ENCODE assay signal across 8 cellular contexts in genomic region chr19:49812997-49813861, GRCh38. TPM values are rescaled to one million over a fixed set of nuclear protein-coding genes. Genes with fewer than 3 reads are reported as not detected.
DNase-seq lines count a peak whose midpoint lies in the region; ATAC-seq, FAIRE-seq and TF ChIP-seq lines count a peak whose summit lies in the region.

Gene FUZ (minus strand): TSS chr19:49813292. CDS start chr19:49813106, 186 bp downstream.

- H3K4me3 ChIP-seq in BLaER1 = peak within 1 kb of the TSS; percentile 70
- H3K4me3 ChIP-seq in HUES48 (ENCODE audit: low read depth, low read length) = peak within 1 kb of the TSS; percentile 74
- H3K4me3 ChIP-seq in OCI-LY1 (ENCODE audit: low read depth, low read length, poor library complexity, severe bottlenecking) = peak within 1 kb of the TSS; percentile 71
- peak within 1 kb of the TSS; percentile 57 to 88 (median 59) for H3K4me3 ChIP-seq in endothelial cell of umbilical vein (replicated peaks in 1 of 3; ENCODE audit: insufficient read depth in 1 of 3, low read depth in 1 of 3, low read length in 3 of 3)

- H3K9me3 ChIP-seq in BLaER1 (no peaks in the 10 kb centered on the region), HUES48 (ENCODE audit: control insufficient read depth, insufficient read depth, low read length) (no peaks in the 10 kb centered on the region), OCI-LY1 (ENCODE audit: low read length) (no peaks in the 10 kb centered on the region), endothelial cell of umbilical vein (replicated peaks; ENCODE audit: control insufficient read depth, insufficient read depth, low read length) (no peaks in the 10 kb centered on the region)

- H3K4me3 Mint-ChIP-seq in mesothelial cell of epicardium = peak within 1 kb of the TSS; percentile 95

- H3K79me2 ChIP-seq in OCI-LY1 (ENCODE audit: insufficient read depth, low read length) (no peaks in the 10 kb centered on the region; the same call in 1 of the 2 replicates), endothelial cell of umbilical vein (ENCODE audit: control insufficient read depth, insufficient read depth, low read length) (peaks cover under 1% of the 10 kb centered on the region)

- CTCF ChIA-PET in endothelial cell of umbilical vein (lab: Charles Lee) = interaction anchor here (0.8 to 2.0 kb wide), 8 partner anchors 12 to 136 kb away, joined by 3 to 15 read pairs (median 4); partner anchors contain the start of genes PRMT1 and PTOV1

- no peaks in the 10 kb centered on the region for H3K27me3 ChIP-seq in BLaER1
- no peaks in the 10 kb centered on the region for H3K27me3 ChIP-seq in HUES48 (ENCODE audit: control insufficient read depth, insufficient read depth, low read length)
- no peaks in the 10 kb centered on the region for H3K27me3 ChIP-seq in OCI-LY1 (ENCODE audit: insufficient read depth, low read length)
- H3K27me3 ChIP-seq in endothelial cell of umbilical vein (ENCODE audit: control insufficient read depth in 2 of 2, insufficient read depth in 2 of 2, low read length in 2 of 2) = no peaks in the 10 kb centered on the region

- peak within 1 kb of the TSS; percentile 66 for H3K9ac ChIP-seq in BLaER1
- H3K9ac ChIP-seq in HUES48 (ENCODE audit: low read depth, low read length) = peak within 1 kb of the TSS; percentile 74
- H3K9ac ChIP-seq in OCI-LY1 (ENCODE audit: low read length) = peak within 1 kb of the TSS; percentile 71
- H3K9ac ChIP-seq in endothelial cell of umbilical vein (replicated peaks; ENCODE audit: extremely low read depth, insufficient read depth, low read length) = peak within 1 kb of the TSS; percentile 95

- H3K4me1 ChIP-seq in BLaER1 (peaks cover 38% of the 10 kb centered on the region), HUES48 (ENCODE audit: control insufficient read depth, insufficient read depth, low read length) (peaks cover 12% of the 10 kb centered on the region), OCI-LY1 (ENCODE audit: insufficient read depth, low read length, severe bottlenecking) (peaks cover 60% of the 10 kb centered on the region), endothelial cell of umbilical vein (ENCODE audit: control insufficient read depth, extremely low read depth, insufficient read depth, low read length) (peaks cover 23% of the 10 kb centered on the region)

- no peak for TF ChIP-seq POLR2A in endothelial cell of umbilical vein (IDR thresholded peaks at IDR 0.05; ENCODE audit: low read depth, low read length)

- H3K27ac ChIP-seq in BLaER1 (peak within 1 kb of the TSS; percentile 74), HUES48 (ENCODE audit: low read depth, low read length) (peak within 1 kb of the TSS; percentile 97), OCI-LY1 (ENCODE audit: low read depth, low read length, poor library complexity, severe bottlenecking) (peak within 1 kb of the TSS; percentile 85), endothelial cell of umbilical vein (ENCODE audit: insufficient read depth, low read depth, low read length) (peak within 1 kb of the TSS; percentile 93)

- DNase-seq in activated T-cell treated with anti-CD3 and anti-CD28 coated beads for 1 hour (ENCODE audit: low read depth) (peak; percentile 83), endothelial cell of umbilical vein (ENCODE audit: low read depth, low spot score) (peak; percentile 99), mesothelial cell of epicardium (ENCODE audit: low spot score in 2 of 2, unreplicated experiment in 2 of 2) (peak; percentile 86 to 91)
- DNase-seq in stimulated activated CD8-positive, alpha-beta memory T cell treated with anti-CD3 and anti-CD28 coated beads, Interleukin-15, amount 100 ng/mL, for 4 hours (ENCODE audit: low read depth in 2 of 2) = peak; percentile 75 to 89

- dilution Hi-C loops in endothelial cell of umbilical vein (cut with MboI; ENCODE audit: extremely low pct_ligation_motif_present, low sequenced_read_pairs) = no loop called here

- H3K36me3 Mint-ChIP-seq in mesothelial cell of epicardium = no peaks in the 10 kb centered on the region

- H4K20me1 ChIP-seq in BLaER1 (no peaks in the 10 kb centered on the region), OCI-LY1 (ENCODE audit: insufficient read depth, low read length) (no peaks in the 10 kb centered on the region), endothelial cell of umbilical vein (replicated peaks; ENCODE audit: control insufficient read depth, extremely low read depth, insufficient read depth, low read length) (no peaks in the 10 kb centered on the region)

- no peaks in the 10 kb centered on the region for H3K9me3 Mint-ChIP-seq in mesothelial cell of epicardium

- POLR2A ChIA-PET in endothelial cell of umbilical vein (lab: Charles Lee) = interaction anchor here (0.7 kb wide), 1 partner anchor 11 kb away, joined by 3 read pairs; no protein-coding TSS in a partner anchor

- H3K27me3 Mint-ChIP-seq in mesothelial cell of epicardium (ENCODE audit: low read depth) = no peaks in the 10 kb centered on the region

- peak within 1 kb of the TSS; percentile 98 for H3K27ac Mint-ChIP-seq in mesothelial cell of epicardium

- ATAC-seq in GM19351 (IDR thresholded peaks at IDR 0.05; ENCODE audit: unreplicated experiment) = peak; percentile 58

- intact Hi-C loops in endothelial cell of umbilical vein (cut with micrococcal nuclease) = loop anchor here (1.0 to 2.0 kb wide), 4 partner anchors 37 to 64 kb away; partner anchors contain the start of genes AKT1S1, PNKP and TBC1D17

- H3K4me2 ChIP-seq in BLaER1 (peak within 1 kb of the TSS; percentile 85), OCI-LY1 (ENCODE audit: low read length) (peak within 1 kb of the TSS; percentile 70), endothelial cell of umbilical vein (ENCODE audit: insufficient read depth, low read length) (peak within 1 kb of the TSS; percentile 80)

- peaks cover 10% of the 10 kb centered on the region for H3F3A ChIP-seq in OCI-LY1 (ENCODE audit: insufficient read depth, low read length)

- H3K9me2 ChIP-seq in OCI-LY1 (ENCODE audit: low read depth, low read length) = no peaks in the 10 kb centered on the region

- FAIRE-seq in endothelial cell of umbilical vein (lab: Jason Lieb, UNC) = peak; percentile 98

- H2AFZ ChIP-seq in OCI-LY1 (ENCODE audit: low read length) (peak within 1 kb of the TSS; percentile 62), endothelial cell of umbilical vein (ENCODE audit: low read depth, low read length) (peak within 1 kb of the TSS; percentile 73)

- H3K36me3 ChIP-seq in BLaER1 (no peaks in the 10 kb centered on the region), HUES48 (ENCODE audit: control insufficient read depth, insufficient read depth, low read length) (no peaks in the 10 kb centered on the region), OCI-LY1 (ENCODE audit: insufficient read depth, low read length) (peaks cover 2% of the 10 kb centered on the region; the same call in 1 of the 2 replicates), endothelial cell of umbilical vein (ENCODE audit: control insufficient read depth in 2 of 2, extremely low read depth in 1 of 2, insufficient read depth in 2 of 2, low read length in 2 of 2) (no peaks in the 10 kb centered on the region)

- TF ChIP-seq CTCF in OCI-LY1 (IDR thresholded peaks at IDR 0.05; ENCODE audit: low read length) = peak; percentile 57
- peak; percentile 17 to 53 for TF ChIP-seq CTCF in endothelial cell of umbilical vein (IDR thresholded peaks at IDR 0.05; ENCODE audit: extremely low read depth in 1 of 2, insufficient read depth in 1 of 2, low read depth in 1 of 2, low read length in 2 of 2)
- TF ChIP-seq CTCF in mesothelial cell of epicardium (IDR thresholded peaks at IDR 0.05; ENCODE audit: unreplicated experiment) = peak; percentile 27

- H3K4me1 Mint-ChIP-seq in mesothelial cell of epicardium = peaks cover 30% of the 10 kb centered on the region

- no TSS peak for BruUV-seq in endothelial cell of umbilical vein (replicated peaks; lab: Mats Ljungman, UMichigan)

- H3K9me1 ChIP-seq in endothelial cell of umbilical vein (replicated peaks; ENCODE audit: control insufficient read depth, extremely low read depth, insufficient read depth, low read length) = no peaks in the 10 kb centered on the region

TF ChIP-seq in endothelial cell of umbilical vein, 7 proteins besides CTCF, POLR2A, EP300 and RAD21:
- TF ChIP-seq POLR2AphosphoS5 (IDR thresholded peaks at IDR 0.05; ENCODE audit: insufficient read depth, low read depth, low read length) (no peak), EZH2 (IDR thresholded peaks at IDR 0.05; ENCODE audit: borderline replicate concordance, low read depth, low read length, severe bottlenecking) (no peak), MYC (IDR thresholded peaks at IDR 0.05; ENCODE audit: low read depth, low read length) (no peak), FOS (IDR thresholded peaks at IDR 0.05; ENCODE audit: borderline replicate concordance, insufficient read depth, low read length) (no peak), MAX (IDR thresholded peaks at IDR 0.05; ENCODE audit: insufficient read depth, insufficient read length) (peak; percentile 34)

RNA-seq across cellular contexts. Expression of gene FUZ, which starts in this region (rescaled TPM):
- total RNA-seq in endothelial cell of umbilical vein (14.0 and 15.3 TPM in 2 replicates), mesothelial cell of epicardium (23.1 to 25.8 TPM (median 23.2 TPM) in 3 replicates)
- 12.3 and 14.5 TPM in 2 replicates for polyA plus RNA-seq in endothelial cell of umbilical vein
- polyA plus RNA-seq in endothelial cell of umbilical vein (2011; cell fraction: cytosol; rRNA removed) = 10.7 and 12.5 TPM in 2 replicates
- polyA plus RNA-seq in endothelial cell of umbilical vein (2011; cell fraction: nucleus; rRNA removed) = 15.1 and 15.3 TPM in 2 replicates
- 7.9 and 13.3 TPM in 2 replicates for polyA plus RNA-seq in endothelial cell of umbilical vein (2012)
- polyA minus RNA-seq in endothelial cell of umbilical vein = 6.8 and 11.8 TPM in 2 replicates
- not detected for polyA minus RNA-seq in endothelial cell of umbilical vein (2011; cell fraction: cytosol; rRNA and poly(A)+ RNA removed)
- polyA minus RNA-seq in endothelial cell of umbilical vein (2011; cell fraction: nucleus; rRNA and poly(A)+ RNA removed) = 3.1 and 4.6 TPM in 2 replicates

Comparison
In these comparisons a context has a peak if more than half of its experiments do, and no peak if none do; other contexts are left out.
1. Peak in every context shown above with its lines: DNase-seq, ATAC-seq, H3K4me3 ChIP-seq and H3K27ac ChIP-seq.